8 cellular contexts compared by ENCODE assay signal in genomic region chr17:57868007-57868774, GRCh38. TPM values are rescaled to one million over a fixed set of nuclear protein-coding genes. Genes with fewer than 3 reads are reported as not detected.
DNase-seq lines count a peak whose midpoint lies in the region; ATAC-seq, FAIRE-seq and TF ChIP-seq lines count a peak whose summit lies in the region.

No MANE protein-coding gene starts in this region.

- no peak for TF ChIP-seq POLR2A in GM12878 (IDR thresholded peaks at IDR 0.05; ENCODE audit: low read depth, low read length)

- H4K20me1 ChIP-seq in GM12878 (ENCODE audit: control insufficient read depth, insufficient read depth) (no peaks in the 10 kb centered on the region), keratinocyte (ENCODE audit: control insufficient read depth, extremely low read depth, insufficient read depth, low read length) (no peaks in the 10 kb centered on the region)

- DNase-seq in NCI-H69 (lab: John Stamatoyannopoulos, UW) (peak; percentile 94), GM12878 (ENCODE audit: low read depth, low spot score) (peak; percentile 47), keratinocyte (ENCODE audit: low read depth, low spot score) (no peak)
- DNase-seq in stimulated activated naive CD8-positive, alpha-beta T cell treated with anti-CD3 and anti-CD28 coated beads, Interleukin-15, Interleukin-2, amounts not matched to agents 100 U/mL and 50 U/mL, for 24 hours, result peak; percentile 40

- H2AFZ ChIP-seq in ACC112 (ENCODE audit: low read length, unreplicated experiment) (no peak overlapping the region), GM12878 (ENCODE audit: control insufficient read depth, low read depth, low read length) (peak overlapping the region; percentile 61), keratinocyte (ENCODE audit: control insufficient read depth, low read length) (peak overlapping the region; percentile 74)

- TF ChIP-seq CTCF in GM12874 (IDR thresholded peaks at IDR 0.05; ENCODE audit: insufficient read depth, low read depth, low read length), result peak; percentile 62
- TF ChIP-seq CTCF in GM12878 (IDR thresholded peaks at IDR 0.05 in 2 of 3, conservative IDR thresholded peaks at IDR 0.05 in 1 of 3; ENCODE audit: control insufficient read depth in 2 of 3, extremely low read depth in 1 of 3, insufficient read depth in 1 of 3, low read depth in 3 of 3, low read length in 3 of 3), result peak; percentile 7 to 32 (median 32); a peak in 3 of 6 replicates
- peak; percentile 14 to 49 (median 29) for TF ChIP-seq CTCF in keratinocyte (optimal IDR thresholded peaks at IDR 0.05 in 1 of 3, IDR thresholded peaks at IDR 0.05 in 1 of 3, conservative IDR thresholded peaks at IDR 0.05 in 1 of 3; ENCODE audit: extremely low read depth in 1 of 3, insufficient read depth in 2 of 3, low read length in 3 of 3)

- no peak overlapping the region for H3K9ac ChIP-seq in GM12878 (ENCODE audit: control insufficient read depth, insufficient read depth, low read length)
- peak overlapping the region; percentile 67 for H3K9ac ChIP-seq in keratinocyte (ENCODE audit: control insufficient read depth, extremely low read depth, insufficient read depth, low read length)

- no peaks in the 10 kb centered on the region for H3K36me3 ChIP-seq in ACC112 (ENCODE audit: insufficient read depth, low read length)
- no peaks in the 10 kb centered on the region for H3K36me3 ChIP-seq in GM12878 (ENCODE audit: control insufficient read depth in 2 of 2, insufficient read depth in 2 of 2, low read length in 1 of 2)
- peaks cover 12 to 15% of the 10 kb centered on the region in 2 experiments for H3K36me3 ChIP-seq in keratinocyte (ENCODE audit: control insufficient read depth in 2 of 2, extremely low read depth in 1 of 2, insufficient read depth in 2 of 2, low read length in 2 of 2)

- 0 out of 2 replicates have a peak overlapping the region, but pooled peaks have one; percentile 9 for H3K4me3 ChIP-seq in ACC112 (ENCODE audit: low read depth, low read length)
- H3K4me3 ChIP-seq in GM12878, result no peak overlapping the region
- peak overlapping the region in 1 of 3 experiments; percentile 6 for H3K4me3 ChIP-seq in keratinocyte (ENCODE audit: control insufficient read depth in 2 of 3, extremely low read depth in 1 of 3, insufficient read depth in 2 of 3, low read depth in 1 of 3, low read length in 3 of 3)

- intact Hi-C loops in GM12878 (cut with micrococcal nuclease; ENCODE audit: unreplicated experiment), result no loop called here

- H3K27ac ChIP-seq in ACC112 (ENCODE audit: low read depth, low read length), result peak overlapping the region; percentile 70
- H3K27ac ChIP-seq in GM12878 (ENCODE audit: control insufficient read depth, insufficient read depth), result no peak overlapping the region; the same call in 1 of the 2 replicates
- peak overlapping the region; percentile 93 for H3K27ac ChIP-seq in keratinocyte (ENCODE audit: control insufficient read depth, insufficient read depth, low read length)

- no TSS peak for BruUV-seq in GM12878 (replicated peaks; lab: Mats Ljungman, UMichigan)

- peaks cover 2% of the 10 kb centered on the region for H3K9me1 ChIP-seq in keratinocyte (ENCODE audit: control insufficient read depth, extremely low read depth, insufficient read depth, low read length)

- SMC1A ChIA-PET in GM12878 (lab: Charles Lee; ENCODE audit: uncharacterized antibody, unreplicated experiment), result interaction anchor here (0.7 to 2.5 kb wide), 5 partner anchors 10 to 117 kb away, joined by 3 to 12 read pairs (median 5); no protein-coding TSS in a partner anchor

- CTCF ChIA-PET in GM12878 (lab: Yijun Ruan, JAX), result interaction anchor here (0.7 to 5.9 kb wide), 7 partner anchors 10 to 132 kb away, joined by 3 to 50 read pairs (median 4); no protein-coding TSS in a partner anchor

- peak; percentile 27 for FAIRE-seq in GM12878 (lab: Jason Lieb, UNC)
- FAIRE-seq in keratinocyte (lab: Jason Lieb, UNC), result peak; percentile 94

- TF ChIP-seq RAD21 in GM12878 (IDR thresholded peaks at IDR 0.05; ENCODE audit: insufficient read depth, low read depth, low read length), result no peak

- H3K79me2 ChIP-seq in ACC112 (ENCODE audit: control insufficient read depth, insufficient read depth, low read length, unreplicated experiment), result no peaks in the 10 kb centered on the region
- H3K79me2 ChIP-seq in GM12878 (ENCODE audit: control insufficient read depth, insufficient read depth, low read length), result no peaks in the 10 kb centered on the region
- H3K79me2 ChIP-seq in keratinocyte (ENCODE audit: control insufficient read depth, insufficient read depth, low read length), result no peaks in the 10 kb centered on the region

- ATAC-seq in HG02763 (IDR thresholded peaks at IDR 0.05; ENCODE audit: unreplicated experiment) (peak; percentile 64), GM12878 (peak; percentile 93), GM21528 (IDR thresholded peaks at IDR 0.05; ENCODE audit: low FRiP score, unreplicated experiment) (no peak)
- ATAC-seq in stimulated activated naive CD8-positive, alpha-beta T cell treated with anti-CD3 and anti-CD28 coated beads, Interleukin-15, Interleukin-2, amounts not matched to agents 100 U/mL and 50 U/mL, for 24 hours, result peak; percentile 66

- POLR2A ChIA-PET in GM12878 (lab: Charles Lee), result interaction anchor here (1.4 kb wide), 1 partner anchor 128 kb away, joined by 5 read pairs; no protein-coding TSS in a partner anchor

- RAD21 ChIA-PET in GM12878 (lab: Charles Lee; ENCODE audit: unreplicated experiment), result interaction anchor here (0.6 to 4.2 kb wide), 7 partner anchors 8 to 1959 kb away, joined by 3 to 20 read pairs (median 3); partner anchors contain the start of gene CUEDC1

- H3K4me1 ChIP-seq in ACC112 (ENCODE audit: control insufficient read depth, insufficient read depth, low read length, unreplicated experiment) (peaks cover 30% of the 10 kb centered on the region), GM12878 (ENCODE audit: control insufficient read depth, insufficient read depth, low read length) (peaks cover 19% of the 10 kb centered on the region), keratinocyte (ENCODE audit: control insufficient read depth, extremely low read depth, insufficient read depth, low read length) (peaks cover 39% of the 10 kb centered on the region)

- H3K27me3 ChIP-seq in ACC112 (ENCODE audit: insufficient read depth, low read length) (no peaks in the 10 kb centered on the region), GM12878 (replicated peaks in 1 of 2; ENCODE audit: control insufficient read depth in 2 of 2, insufficient read depth in 2 of 2, low read length in 1 of 2) (no peaks in the 10 kb centered on the region; a peak in 1 of 4 replicates), keratinocyte (ENCODE audit: control insufficient read depth, extremely low read depth, insufficient read depth, low read length) (no peaks in the 10 kb centered on the region)

- 32% methylated on average over 15 of the region's 18 CpGs for WGBS in GM12878 (ENCODE audit: insufficient coverage, insufficient replicate concordance, low lambda C conversion rate, missing lambda C conversion rate)

- in situ Hi-C loops in GM12878 (cut with MboI), result no loop called here

- peak overlapping the region; percentile 75 for H3K4me2 ChIP-seq in GM12878 (ENCODE audit: control insufficient read depth, insufficient read depth)
- H3K4me2 ChIP-seq in keratinocyte (ENCODE audit: control insufficient read depth, extremely low read depth, insufficient read depth, low read depth, low read length), result peak overlapping the region; percentile 61

- TF ChIP-seq EP300 in GM12878 (IDR thresholded peaks at IDR 0.05; ENCODE audit: borderline replicate concordance in 1 of 2, control insufficient read depth in 1 of 2, low read depth in 2 of 2, low read length in 2 of 2), result no peak

- H3K9me3 ChIP-seq in GM12878 (replicated peaks; ENCODE audit: control insufficient read depth, insufficient read depth, low read length), result no peaks in the 10 kb centered on the region; the same call in 2 of the 3 replicates
- no peaks in the 10 kb centered on the region for H3K9me3 ChIP-seq in keratinocyte (ENCODE audit: control insufficient read depth, low read depth, low read length)

- dilution Hi-C loops in keratinocyte (cut with MboI; ENCODE audit: extremely low pct_ligation_motif_present, low sequenced_read_pairs), result no loop called here

TF ChIP-seq in GM12878, 131 proteins besides CTCF, POLR2A, EP300 and RAD21 (continues in another document):
- TF ChIP-seq GABPA (IDR thresholded peaks at IDR 0.05; ENCODE audit: low read depth), result no peak

RNA-seq across cellular contexts. Expression of gene MRPS23, which starts 18.3 kb away (rescaled TPM):
- total RNA-seq in GM12878 (2013; cell fraction: nucleolus; rRNA removed), result 29.8 and 30.2 TPM in 2 replicates
- total RNA-seq in GM12878 (2014; rRNA removed), result 52.0 and 65.3 TPM in 2 replicates
- 74.9 and 87.0 TPM in 2 replicates for total RNA-seq in GM12878 (2014; rRNA removed; fragmentation: Illumina TruSeq; extraction: Trizol)
- total RNA-seq in GM12878 (2021), result 69.0 and 76.8 TPM in 2 replicates
- 41.5 TPM for polyA plus RNA-seq in GM12878 (2011; ENCODE audit: low read depth)
- polyA plus RNA-seq in GM12878 (2011; rRNA removed), result 76.8 and 84.7 TPM in 2 replicates
- 40.3 and 58.5 TPM in 2 replicates for polyA plus RNA-seq in GM12878 (2011; cell fraction: cytosol; rRNA removed)
- polyA plus RNA-seq in GM12878 (2011; cell fraction: nucleus; rRNA removed), result 32.9 and 47.2 TPM in 2 replicates
- 41.4 and 49.7 TPM in 2 replicates for polyA plus RNA-seq in GM12878 (2012)
- polyA plus RNA-seq in GM12878 (2014; fragmentation: Illumina TruSeq; extraction: Trizol), result 51.8 and 75.0 TPM in 2 replicates
- polyA plus RNA-seq in GM12878 (2014; fragmentation: Nextera tagmentation; extraction: Ambion mirVana), result 100 to 1,000 TPM; 186 to 237 TPM
- 88.9 and 95.3 TPM in 2 replicates for polyA plus RNA-seq in GM12878 (2014; rRNA removed)
- polyA plus RNA-seq in GM12878 (2016; fragmentation: Nextera tagmentation; extraction: Ambion mirVana), result 100 to 1,000 TPM; 116 to 120 TPM
- 18.6 and 25.4 TPM in 2 replicates for polyA minus RNA-seq in GM12878 (2011; rRNA and poly(A)+ RNA removed)
- 5.7 and 8.6 TPM in 2 replicates for polyA minus RNA-seq in GM12878 (2011; cell fraction: cytosol; rRNA and poly(A)+ RNA removed)
- 13.5 and 23.5 TPM in 2 replicates for polyA minus RNA-seq in GM12878 (2011; cell fraction: nucleus; rRNA and poly(A)+ RNA removed)
- 52.8 to 60.2 TPM (median 57.3 TPM) in 3 replicates for polyA plus RNA-seq in keratinocyte
- 45.1 TPM for polyA plus RNA-seq in keratinocyte (2011; ENCODE audit: low read depth)
- polyA plus RNA-seq in keratinocyte (2011; cell fraction: cytosol; rRNA removed), result 28.0 and 33.1 TPM in 2 replicates
- 17.3 and 32.0 TPM in 2 replicates for polyA plus RNA-seq in keratinocyte (2011; cell fraction: nucleus; rRNA removed)
- 52.4 and 69.6 TPM in 2 replicates for polyA plus RNA-seq in keratinocyte (2012; ENCODE audit: low replicate concordance)
- 16.7 to 24.3 TPM (median 24.0 TPM) in 3 replicates for polyA minus RNA-seq in keratinocyte
- polyA minus RNA-seq in keratinocyte (2011; cell fraction: cytosol; rRNA and poly(A)+ RNA removed), result 39.9 TPM
- polyA minus RNA-seq in keratinocyte (2011; cell fraction: nucleus; rRNA and poly(A)+ RNA removed), result 4.7 and 8.2 TPM in 2 replicates
